ENCODE assay signal across 18 cellular contexts in the genomic region with DNA sequence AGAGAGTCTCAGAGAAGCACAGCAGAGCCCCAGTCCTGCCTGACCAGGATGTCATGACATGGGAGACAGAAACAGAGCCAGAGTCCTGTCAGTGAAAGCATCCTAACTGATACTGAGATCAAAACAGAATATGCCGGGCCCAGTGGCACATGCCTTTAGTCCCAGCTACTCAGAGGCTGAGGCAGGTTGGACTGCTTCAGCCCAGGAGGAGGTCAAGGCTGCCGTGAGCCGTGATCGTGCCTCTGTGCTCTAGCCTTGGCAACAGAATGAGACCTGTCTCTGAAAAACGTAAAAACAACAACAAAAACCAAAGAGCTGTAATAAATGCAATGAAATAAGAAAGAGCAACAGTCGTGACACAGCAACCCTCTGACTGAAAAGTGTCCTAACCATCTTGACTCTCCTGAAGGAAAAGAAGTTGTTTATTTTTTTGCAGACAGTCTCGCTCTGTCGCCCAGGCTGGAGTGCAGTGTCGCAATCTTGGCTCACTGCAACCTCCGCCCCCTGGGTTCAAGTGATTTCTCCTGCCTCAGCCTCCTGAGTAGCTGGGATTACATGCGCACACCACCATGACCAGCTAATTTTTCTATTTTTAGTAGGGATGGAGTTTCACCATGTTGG.
DNase-seq lines count a peak whose midpoint lies in the region; ATAC-seq and TF ChIP-seq lines count a peak whose summit lies in the region.
"Had no signal": no experiment of that assay in that cellular context is flagged by ENCODE, and none has a peak within 500 bp of the region (broad histone marks: within the 10 kb centered on the region; RNA-seq: fewer than 3 reads in every experiment).

No MANE protein-coding gene starts in this region.

- H3K9me3 ChIP-seq in endodermal cell (ENCODE audit: control insufficient read depth, low read length), result no peaks in the 10 kb centered on the region
- no peaks in the 10 kb centered on the region for H3K9me3 ChIP-seq in psoas muscle
- H3K9me3 ChIP-seq: stomach had no signal

- DNase-seq in CD14-positive monocyte (ENCODE audit: low spot score), result no peak
- DNase-seq in RWPE1 (ENCODE audit: low spot score), result no peak
- no peak for DNase-seq in endodermal cell
- no peak for DNase-seq in psoas muscle
- DNase-seq in COLO668 (lab: John Stamatoyannopoulos, UW; ENCODE audit: unreplicated experiment), result no peak
- DNase-seq in COLO829 (ENCODE audit: low spot score), result no peak
- DNase-seq: activated CD4-positive, CD25-positive, alpha-beta regulatory T cell treated with anti-CD3 and anti-CD28 coated beads, Interleukin-2, amount 50 U/mL, for 72 hours; activated CD8-positive, alpha-beta memory T cell treated with anti-CD3 and anti-CD28 coated beads, Interleukin-2, amount 10 ng/mL, durations not matched to agents 7 days and 5 days; central memory CD4-positive, alpha-beta T cell; left colon; NCI-H146; NCI-H446 treated with DMSO at 0.1 percent for 48 hours; SHP77 treated with DMSO at 0.1 percent for 48 hours; stomach had no signal

- H3K4me1 ChIP-seq in endodermal cell (ENCODE audit: control insufficient read depth, insufficient read depth, low read length), result no peaks in the 10 kb centered on the region
- peaks cover 40% of the 10 kb centered on the region for H3K4me1 ChIP-seq in psoas muscle

- TF ChIP-seq CTCF in CD14-positive monocyte (IDR thresholded peaks at IDR 0.05) (no peak), RWPE1 (conservative IDR thresholded peaks at IDR 0.05; ENCODE audit: low read depth) (no peak), endodermal cell (conservative IDR thresholded peaks at IDR 0.05) (no peak), psoas muscle (IDR thresholded peaks at IDR 0.05) (no peak)

- POLR2A ChIA-PET in RWPE1 (lab: Yijun Ruan, JAX; ENCODE audit: low non-redundant PET), result no interaction called here

- H3K27ac Mint-ChIP-seq in CD14-positive monocyte (peak overlapping the region in 5 of 7 donors; percentile 4 to 86 (median 30)), endodermal cell (peak overlapping the region; percentile 15)
- H3K27ac Mint-ChIP-seq: activated CD8-positive, alpha-beta memory T cell treated with anti-CD3 and anti-CD28 coated beads, Interleukin-2, amount 10 ng/mL, durations not matched to agents 7 days and 5 days had no signal

- H3K27me3 ChIP-seq in endodermal cell (ENCODE audit: control insufficient read depth, insufficient read depth, low read length, poor library complexity, severe bottlenecking) (no peaks in the 10 kb centered on the region), psoas muscle (ENCODE audit: insufficient read depth in 3 of 3, low read length in 2 of 3) (no peaks in the 10 kb centered on the region)
- H3K27me3 ChIP-seq: stomach had no signal

- H3K27ac ChIP-seq in RWPE1, result peak overlapping the region; percentile 8; the same call in 1 of the 2 replicates
- H3K27ac ChIP-seq in endodermal cell (ENCODE audit: low read depth, low read length), result no peak overlapping the region
- H3K27ac ChIP-seq in psoas muscle, result peak overlapping the region; percentile 73
- H3K27ac ChIP-seq: stomach had no signal

- peaks cover 0 to 2% (median 0%) of the 10 kb centered on the region in 7 donors for H3K9me3 Mint-ChIP-seq in CD14-positive monocyte
- peaks cover 6% of the 10 kb centered on the region for H3K9me3 Mint-ChIP-seq in endodermal cell
- H3K9me3 Mint-ChIP-seq: activated naive CD4-positive, alpha-beta T cell treated with anti-CD3 and anti-CD28 coated beads, Interleukin-2, amount 50 U/mL, for 72 hours had no signal

- H3K4me3 ChIP-seq in endodermal cell (ENCODE audit: low read length) (no peak overlapping the region), psoas muscle (no peak overlapping the region)
- H3K4me3 ChIP-seq: GM12878, stomach had no signal

- intact Hi-C loops in CD14-positive monocyte (cut with micrococcal nuclease), result no loop called here
- intact Hi-C loops in psoas muscle (cut with DNase I), result no loop called here

- H3K27me3 Mint-ChIP-seq in CD14-positive monocyte (ENCODE audit: low read depth in 3 of 3) (peaks cover 0 to 2% (median 0%) of the 10 kb centered on the region in 3 donors), endodermal cell (ENCODE audit: insufficient read depth) (no peaks in the 10 kb centered on the region)
- H3K27me3 Mint-ChIP-seq: activated CD8-positive, alpha-beta memory T cell treated with anti-CD3 and anti-CD28 coated beads, Interleukin-2, amount 10 ng/mL, durations not matched to agents 7 days and 5 days had no signal

- CTCF ChIA-PET in RWPE1 (lab: Yijun Ruan, JAX), result no interaction called here

- H3K36me3 Mint-ChIP-seq in CD14-positive monocyte (peaks cover 20 to 25% of the 10 kb centered on the region in 2 donors), endodermal cell (ENCODE audit: low read depth) (peaks cover 43% of the 10 kb centered on the region)

- H3K36me3 ChIP-seq in endodermal cell (ENCODE audit: control insufficient read depth, insufficient read depth, low read length), result peaks cover 53% of the 10 kb centered on the region
- H3K36me3 ChIP-seq in psoas muscle (ENCODE audit: insufficient read depth in 1 of 2, low read depth in 1 of 2), result peaks cover 3 to 4% of the 10 kb centered on the region in 2 donors

- peaks cover 22% of the 10 kb centered on the region for H3K4me1 Mint-ChIP-seq in CD14-positive monocyte
- peaks cover 13% of the 10 kb centered on the region for H3K4me1 Mint-ChIP-seq in endodermal cell

- WGBS in endodermal cell (ENCODE audit: insufficient coverage in 1 of 2, insufficient read length in 1 of 2), 2 experiments, result 92 to 97% methylated on average over 10 to 11 of the region's 11 CpGs
- WGBS in psoas muscle, 3 donors, result 70 to 88% (median 70%) methylated on average over 11 of the region's 11 CpGs

- no peak overlapping the region for H3K9ac ChIP-seq in endodermal cell (ENCODE audit: extremely low read depth, low read length, poor library complexity, severe bottlenecking)

- ATAC-seq in psoas muscle, result peak; percentile 15 to 35 (median 27)
- ATAC-seq in HG03342 (IDR thresholded peaks at IDR 0.05; ENCODE audit: unreplicated experiment), result no peak
- ATAC-seq in GM21723 (IDR thresholded peaks at IDR 0.05; ENCODE audit: unreplicated experiment), result no peak
- ATAC-seq: activated CD8-positive, alpha-beta memory T cell treated with anti-CD3 and anti-CD28 coated beads, Interleukin-2, amount 10 ng/mL, durations not matched to agents 7 days and 5 days; activated naive CD4-positive, alpha-beta T cell treated with anti-CD3 and anti-CD28 coated beads, Interleukin-2, amount 50 U/mL, for 72 hours; GM12878; left colon had no signal

- no peak overlapping the region for H3K4me3 Mint-ChIP-seq in CD14-positive monocyte
- H3K4me3 Mint-ChIP-seq in endodermal cell, result no peak overlapping the region
- H3K4me3 Mint-ChIP-seq: activated CD8-positive, alpha-beta memory T cell treated with anti-CD3 and anti-CD28 coated beads, Interleukin-2, amount 10 ng/mL, durations not matched to agents 7 days and 5 days had no signal

Comparison
In these comparisons a context has a peak if more than half of its experiments do, and no peak if none do; other contexts are left out.
1. ATAC-seq: peak in psoas muscle (4 of 4); none in HG03342 (single experiment) and GM21723 (single experiment).